10 cellular contexts compared by ENCODE assay signal in the genomic region with DNA sequence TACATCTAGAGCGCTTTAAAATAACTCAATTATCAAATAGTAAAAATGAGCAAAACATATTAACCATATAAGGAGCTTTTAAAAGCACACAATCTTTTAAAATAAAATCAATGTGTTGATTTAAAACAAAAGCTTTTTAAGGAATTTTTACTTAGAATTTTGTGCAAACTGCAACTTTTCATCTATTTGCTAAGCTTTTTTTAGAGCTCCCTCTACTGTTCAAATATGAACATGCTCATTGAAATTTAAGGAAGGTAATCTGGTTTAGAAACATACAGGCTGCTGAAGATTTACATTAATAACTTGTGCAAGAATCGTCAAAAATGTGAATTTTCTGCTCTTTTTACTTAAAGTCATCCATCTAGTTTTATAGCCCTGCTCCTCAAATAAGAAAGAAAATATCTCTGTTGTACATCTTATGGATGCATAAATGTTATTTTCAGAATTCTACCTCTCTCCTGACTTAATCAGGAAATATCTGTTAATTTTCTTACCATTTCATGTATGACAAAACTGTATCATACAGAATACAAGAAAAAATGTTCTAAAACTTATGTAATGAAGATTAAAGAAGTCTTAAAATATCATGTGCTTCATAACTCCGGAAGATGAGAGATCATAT.
DNase-seq lines count a peak whose midpoint lies in the region; ATAC-seq, FAIRE-seq and TF ChIP-seq lines count a peak whose summit lies in the region.
"Had no signal": no experiment of that assay in that cellular context is flagged by ENCODE, and none has a peak within 500 bp of the region (broad histone marks: within the 10 kb centered on the region; RNA-seq: fewer than 3 reads in every experiment).

No MANE protein-coding gene starts in this region.

- no peak for TF ChIP-seq EP300 in K562 (IDR thresholded peaks at IDR 0.05; ENCODE audit: low read length)

- no peak for ATAC-seq in K562
- ATAC-seq in naive thymus-derived CD4-positive, alpha-beta T cell = no peak
- ATAC-seq in HG02623 (IDR thresholded peaks at IDR 0.05; ENCODE audit: unreplicated experiment) = no peak

- H3K4me3 Mint-ChIP-seq in naive thymus-derived CD4-positive, alpha-beta T cell = no peak overlapping the region
- H3K4me3 Mint-ChIP-seq: memory B cell had no signal

- no peak overlapping the region for H2BK12ac ChIP-seq in mesenchymal stem cell (ENCODE audit: low read length in 2 of 2)

- TF ChIP-seq POLR2A in K562 (conservative IDR thresholded peaks at IDR 0.05) = no peak

- POLR2A ChIA-PET in K562 (lab: Yijun Ruan, JAX) = interaction anchor here (0.6 kb wide), 1 partner anchor 19 kb away, joined by 3 read pairs; no protein-coding TSS in a partner anchor
- POLR2A ChIA-PET in naive thymus-derived CD4-positive, alpha-beta T cell (lab: Charles Lee) = no interaction called here

- H4K20me1 ChIP-seq in K562 (replicated peaks; ENCODE audit: control insufficient read depth, insufficient read depth, low read length) = no peaks in the 10 kb centered on the region

- no peak overlapping the region for H3K27ac Mint-ChIP-seq in naive thymus-derived CD4-positive, alpha-beta T cell
- H3K27ac Mint-ChIP-seq: memory B cell had no signal

- H2AK5ac ChIP-seq in mesenchymal stem cell (ENCODE audit: low read length, severe bottlenecking) = no peak overlapping the region

- H3K4me1 ChIP-seq in K562 (replicated peaks in 1 of 2; ENCODE audit: control insufficient read depth in 2 of 2, insufficient read depth in 2 of 2, low read length in 2 of 2) (no peaks in the 10 kb centered on the region), mesenchymal stem cell (ENCODE audit: control insufficient read depth, insufficient read depth, low read depth, low read length) (no peaks in the 10 kb centered on the region)
- H3K4me1 ChIP-seq in naive thymus-derived CD4-positive, alpha-beta T cell (ENCODE audit: control insufficient read depth in 2 of 2, insufficient read depth in 2 of 2, low read length in 2 of 2) = no peaks in the 10 kb centered on the region

- no peak overlapping the region for H2BK5ac ChIP-seq in mesenchymal stem cell (ENCODE audit: low read depth, low read length, poor library complexity, severe bottlenecking)

- H2BK120ac ChIP-seq in mesenchymal stem cell (ENCODE audit: low read depth, low read length) = no peak overlapping the region

- 0% methylated on average over 3 of the region's 3 CpGs for WGBS in K562 (ENCODE audit: insufficient coverage, low coverage, missing lambda C conversion rate)
- WGBS in mesenchymal stem cell = no CpG with 5 or more reads among the region's 3 CpGs

- no peaks in the 10 kb centered on the region for H3K36me3 Mint-ChIP-seq in naive thymus-derived CD4-positive, alpha-beta T cell
- H3K36me3 Mint-ChIP-seq: memory B cell had no signal

- H3K27me3 Mint-ChIP-seq in naive thymus-derived CD4-positive, alpha-beta T cell = no peaks in the 10 kb centered on the region
- H3K27me3 Mint-ChIP-seq: memory B cell had no signal

- FAIRE-seq in K562 (lab: Jason Lieb, UNC) = no peak

- TF ChIP-seq RAD21 in K562 (CRISPR knock-in tag; conservative IDR thresholded peaks at IDR 0.05 in 1 of 2, IDR thresholded peaks at IDR 0.05 in 1 of 2) = peak in 1 of 2 experiments; percentile 23; a peak in 1 of 4 replicates

- no peak overlapping the region for H3K18ac ChIP-seq in mesenchymal stem cell (ENCODE audit: low read depth in 1 of 2, low read length in 2 of 2)

- H3K9ac ChIP-seq in K562 (ENCODE audit: insufficient read depth in 1 of 2, low read depth in 2 of 2, low read length in 2 of 2) = no peak overlapping the region
- H3K9ac ChIP-seq in mesenchymal stem cell (ENCODE audit: low read length) = no peak overlapping the region

- BruUV-seq in K562 (replicated peaks; lab: Mats Ljungman, UMichigan) = no TSS peak

- no peaks in the 10 kb centered on the region for H3K9me1 ChIP-seq in K562 (ENCODE audit: control insufficient read depth, insufficient read depth, low read length)

- H4K8ac ChIP-seq in mesenchymal stem cell (ENCODE audit: low read length) = no peak overlapping the region

- H3K4me3 ChIP-seq in Jurkat, Clone E6-1 (ENCODE audit: low read length) = no peak overlapping the region
- H3K4me3 ChIP-seq in K562 = no peak overlapping the region
- H3K4me3 ChIP-seq in mesenchymal stem cell (ENCODE audit: insufficient read depth in 1 of 2, low read depth in 1 of 2, low read length in 2 of 2) = no peak overlapping the region
- no peak overlapping the region for H3K4me3 ChIP-seq in naive thymus-derived CD4-positive, alpha-beta T cell (ENCODE audit: low read length)

- no peaks in the 10 kb centered on the region for H3K4me1 Mint-ChIP-seq in naive thymus-derived CD4-positive, alpha-beta T cell
- H3K4me1 Mint-ChIP-seq: memory B cell had no signal

- peaks cover 0 to 20% (median 2%) of the 10 kb centered on the region in 11 donors for H3K9me3 Mint-ChIP-seq in naive thymus-derived CD4-positive, alpha-beta T cell

- H3K79me2 ChIP-seq in K562 (ENCODE audit: control insufficient read depth, insufficient read depth, low read length) = no peaks in the 10 kb centered on the region

- CTCF ChIA-PET in K562 (lab: Yijun Ruan, JAX; ENCODE audit: low intra/inter-chr PET ratio) = no interaction called here
- CTCF ChIA-PET in naive thymus-derived CD4-positive, alpha-beta T cell (lab: Charles Lee) = no interaction called here

- H3K4me2 ChIP-seq in K562 (ENCODE audit: insufficient read depth, low read length) (no peak overlapping the region), mesenchymal stem cell (ENCODE audit: low read length, poor library complexity, severe bottlenecking) (no peak overlapping the region)

- H3K4ac ChIP-seq in mesenchymal stem cell (ENCODE audit: low read depth in 1 of 2, low read length in 2 of 2) = no peak overlapping the region

- H3K27me3 ChIP-seq in K562 (ENCODE audit: control insufficient read depth in 2 of 2, insufficient read depth in 2 of 2, low read length in 2 of 2) = no peaks in the 10 kb centered on the region
- H3K27me3 ChIP-seq in mesenchymal stem cell (ENCODE audit: control insufficient read depth in 1 of 2, insufficient read depth in 1 of 2, low read length in 2 of 2) = no peaks in the 10 kb centered on the region
- no peaks in the 10 kb centered on the region for H3K27me3 ChIP-seq in naive thymus-derived CD4-positive, alpha-beta T cell (ENCODE audit: control insufficient read depth in 2 of 2, insufficient read depth in 2 of 2, low read length in 2 of 2)

- H2BK15ac ChIP-seq in mesenchymal stem cell (ENCODE audit: low read depth, poor library complexity, severe bottlenecking) = no peak overlapping the region

- H3K36me3 ChIP-seq in K562 (ENCODE audit: control insufficient read depth, insufficient read depth, low read length) (no peaks in the 10 kb centered on the region), mesenchymal stem cell (ENCODE audit: control insufficient read depth in 1 of 2, insufficient read depth in 2 of 2, low read depth in 1 of 2, low read length in 2 of 2) (no peaks in the 10 kb centered on the region)
- H3K36me3 ChIP-seq in naive thymus-derived CD4-positive, alpha-beta T cell (ENCODE audit: control insufficient read depth in 2 of 3, insufficient read depth in 3 of 3, low read length in 3 of 3) = no peaks in the 10 kb centered on the region

- H2AFZ ChIP-seq in K562 (ENCODE audit: low read depth, low read length) (no peak overlapping the region), mesenchymal stem cell (ENCODE audit: low read depth, low read length) (no peak overlapping the region)

- H3K9me3 ChIP-seq in K562 (replicated peaks; ENCODE audit: control insufficient read depth, insufficient read depth, low read depth, low read length) = no peaks in the 10 kb centered on the region
- H3K9me3 ChIP-seq in mesenchymal stem cell (ENCODE audit: control insufficient read depth, low read length) = no peaks in the 10 kb centered on the region
- no peaks in the 10 kb centered on the region for H3K9me3 ChIP-seq in naive thymus-derived CD4-positive, alpha-beta T cell (ENCODE audit: control insufficient read depth in 2 of 3, low read length in 3 of 3)

- no peak overlapping the region for H3K27ac ChIP-seq in K562 (ENCODE audit: extremely low read depth, low read depth, low read length)
- H3K27ac ChIP-seq in mesenchymal stem cell (ENCODE audit: low read length, poor library complexity, severe bottlenecking) = no peak overlapping the region
- no peak overlapping the region for H3K27ac ChIP-seq in naive thymus-derived CD4-positive, alpha-beta T cell (ENCODE audit: low read depth, low read length)

- DNase-seq in DMS 273 (lab: John Stamatoyannopoulos, UW; ENCODE audit: unreplicated experiment) (peak; percentile 31), K562 (ENCODE audit: extremely low read depth in 1 of 4, low spot score in 3 of 4) (peak in 3 of 4 experiments; percentile 0 to 3 (median 1)), mesenchymal stem cell (peak; percentile 32), GM19240 (ENCODE audit: insufficient read length, low spot score) (no peak)
- DNase-seq in Jurkat, Clone E6-1 (ENCODE audit: low read depth, low spot score) = peak; percentile 7
- DNase-seq in naive thymus-derived CD4-positive, alpha-beta T cell = no peak
- DNase-seq in activated CD4-positive, alpha-beta T cell treated with anti-CD3 and anti-CD28 coated beads, Interleukin-2, amount 50 U/mL, for 48 hours = no peak
- DNase-seq: activated CD8-positive, alpha-beta memory T cell treated with anti-CD3 and anti-CD28 coated beads for 24 hours had no signal

- in situ Hi-C loops in K562 (cut with MboI) = no loop called here

- no peak overlapping the region for H4K91ac ChIP-seq in mesenchymal stem cell (ENCODE audit: low read length)

- no peak overlapping the region for H3K14ac ChIP-seq in mesenchymal stem cell (ENCODE audit: low read length in 2 of 2)

- no peaks in the 10 kb centered on the region for H3K79me1 ChIP-seq in mesenchymal stem cell (replicated peaks; ENCODE audit: low read length, poor library complexity, severe bottlenecking)

- intact Hi-C loops in K562 (cut with micrococcal nuclease) = no loop called here
- intact Hi-C loops in naive thymus-derived CD4-positive, alpha-beta T cell (cut with micrococcal nuclease) = no loop called here

- no peak overlapping the region for H3K23ac ChIP-seq in mesenchymal stem cell (ENCODE audit: low read length in 2 of 2)

- peak in 1 of 3 experiments; percentile 39; a peak in 1 of 6 replicates for TF ChIP-seq CTCF in K562 (IDR thresholded peaks at IDR 0.05 in 2 of 3, conservative IDR thresholded peaks at IDR 0.05 in 1 of 3; ENCODE audit: insufficient read depth in 2 of 3, low read depth in 1 of 3, low read length in 3 of 3)

TF ChIP-seq in K562, 482 proteins besides CTCF, POLR2A, EP300 and RAD21:
- TF ChIP-seq CBX5 (IDR thresholded peaks at IDR 0.05; ENCODE audit: borderline replicate concordance, low read depth) = no peak

Comparison
In these comparisons a context has a peak if more than half of its experiments do, and no peak if none do; other contexts are left out.
1. DNase-seq: peak in DMS 273 (single experiment), Jurkat, Clone E6-1 (single experiment), K562 (3 of 4) and mesenchymal stem cell (single experiment); none in GM19240 (single experiment), naive thymus-derived CD4-positive, alpha-beta T cell (0 of 9) and activated CD4-positive, alpha-beta T cell treated with anti-CD3 and anti-CD28 coated beads, Interleukin-2, amount 50 U/mL, for 48 hours (0 of 2).